8 cellular contexts compared by ENCODE assay signal in the genomic region with DNA sequence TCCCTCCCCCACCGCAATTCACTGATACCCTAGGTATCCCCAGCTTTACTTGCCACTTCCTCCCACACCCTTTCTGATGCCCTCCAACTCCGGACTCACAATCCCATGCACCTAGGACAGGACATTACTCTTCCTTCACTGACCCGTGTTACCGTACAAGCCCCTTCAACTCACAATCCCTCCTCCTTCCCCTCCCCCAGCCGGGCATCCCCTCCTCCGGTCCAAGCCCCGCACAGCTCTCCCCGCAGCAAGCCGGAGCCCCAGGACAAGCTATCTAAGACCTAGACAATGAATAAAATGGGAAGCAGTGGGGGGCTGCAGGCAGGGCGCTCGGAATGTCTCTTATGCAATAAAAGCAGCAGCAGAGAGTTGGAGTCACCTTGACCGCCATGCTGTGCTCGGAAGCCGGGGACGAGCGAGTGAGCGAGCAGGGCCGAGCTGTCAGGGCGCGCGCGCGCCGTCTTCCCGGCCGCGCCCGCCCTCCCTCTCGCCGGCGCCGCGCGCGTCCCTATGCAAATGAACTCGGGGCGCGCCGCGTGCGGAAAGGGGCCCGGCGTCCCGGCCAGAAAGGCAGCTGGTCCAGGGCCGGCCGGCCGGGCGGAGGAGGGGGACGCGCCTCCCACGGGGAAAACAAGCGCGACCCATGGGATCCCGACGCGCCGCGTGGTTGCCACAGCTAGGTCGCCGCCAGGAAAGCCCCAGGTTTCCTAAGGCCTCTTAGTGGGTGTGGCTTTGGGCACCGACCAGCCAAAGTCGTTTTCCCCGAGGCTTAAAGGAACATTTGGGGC. TPM values are rescaled to one million over a fixed set of nuclear protein-coding genes. Genes with fewer than 3 reads are reported as not detected.
DNase-seq lines count a peak whose midpoint lies in the region; ATAC-seq and TF ChIP-seq lines count a peak whose summit lies in the region.

A gene with protein sequence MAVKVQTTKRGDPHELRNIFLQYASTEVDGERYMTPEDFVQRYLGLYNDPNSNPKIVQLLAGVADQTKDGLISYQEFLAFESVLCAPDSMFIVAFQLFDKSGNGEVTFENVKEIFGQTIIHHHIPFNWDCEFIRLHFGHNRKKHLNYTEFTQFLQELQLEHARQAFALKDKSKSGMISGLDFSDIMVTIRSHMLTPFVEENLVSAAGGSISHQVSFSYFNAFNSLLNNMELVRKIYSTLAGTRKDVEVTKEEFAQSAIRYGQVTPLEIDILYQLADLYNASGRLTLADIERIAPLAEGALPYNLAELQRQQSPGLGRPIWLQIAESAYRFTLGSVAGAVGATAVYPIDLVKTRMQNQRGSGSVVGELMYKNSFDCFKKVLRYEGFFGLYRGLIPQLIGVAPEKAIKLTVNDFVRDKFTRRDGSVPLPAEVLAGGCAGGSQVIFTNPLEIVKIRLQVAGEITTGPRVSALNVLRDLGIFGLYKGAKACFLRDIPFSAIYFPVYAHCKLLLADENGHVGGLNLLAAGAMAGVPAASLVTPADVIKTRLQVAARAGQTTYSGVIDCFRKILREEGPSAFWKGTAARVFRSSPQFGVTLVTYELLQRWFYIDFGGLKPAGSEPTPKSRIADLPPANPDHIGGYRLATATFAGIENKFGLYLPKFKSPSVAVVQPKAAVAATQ (minus strand): TSS at position 421 of the 788 bp plus-strand sequence. CDS start 30 bp downstream, at position 391.

- no peaks in the 10 kb centered on the region for H3K9me3 ChIP-seq in adrenal gland (replicated peaks in 1 of 3)

- peaks cover 12% of the 10 kb centered on the region for H3K36me3 Mint-ChIP-seq in type B pancreatic cell

- peak within 1 kb of the TSS; percentile 50 to 82 (median 79) for H3K27ac ChIP-seq in adrenal gland

- DNase-seq in NCI-H1105 treated with DMSO at 0.1 percent for 48 hours (lab: John Stamatoyannopoulos, UW) (peak; percentile 74), adrenal gland (peak; percentile 78 to 87 (median 82)), left cardiac atrium (peak; percentile 88), posterior vena cava (ENCODE audit: low spot score) (peak; percentile 94), type B pancreatic cell (ENCODE audit: extremely low spot score, unreplicated experiment) (peak; percentile 84)

- H3K27ac Mint-ChIP-seq in type B pancreatic cell: peak within 1 kb of the TSS; percentile 89

- H3K27me3 Mint-ChIP-seq in type B pancreatic cell: no peaks in the 10 kb centered on the region

- no peaks in the 10 kb centered on the region for H3K9me3 Mint-ChIP-seq in type B pancreatic cell

- peak in 1 of 2 donors; percentile 75 for TF ChIP-seq POLR2A in adrenal gland (IDR thresholded peaks at IDR 0.05)

- no peak for TF ChIP-seq CTCF in GM12875 (IDR thresholded peaks at IDR 0.05; ENCODE audit: borderline replicate concordance, insufficient read depth, low read depth, low read length)
- no peak for TF ChIP-seq CTCF in adrenal gland (IDR thresholded peaks at IDR 0.05)
- no peak for TF ChIP-seq CTCF in type B pancreatic cell (conservative IDR thresholded peaks at IDR 0.05)

- intact Hi-C loops in T-helper 1 cell treated with Interleukin-12 subunit alpha and Interleukin-12 subunit beta and Interleukin-4 antibody, amounts not matched to agents 30 ng/mL and 1 ng/mL, for 36 hours (cut with micrococcal nuclease): loop anchor here (1.0 to 10.0 kb wide), 7 partner anchors 28 to 662 kb away; a partner anchor contains a TSS
- intact Hi-C loops in adrenal gland (cut with DNase I): no loop called here
- intact Hi-C loops in left cardiac atrium (cut with DNase I): no loop called here
- intact Hi-C loops in posterior vena cava (cut with DNase I): no loop called here

- ATAC-seq in HG02642 (IDR thresholded peaks at IDR 0.05; ENCODE audit: poor library complexity, unreplicated experiment) (peak; percentile 96), left cardiac atrium (peak; percentile 99)

- 0 to 1% (median 1%) methylated on average over 15 to 63 of the region's 63 CpGs for WGBS in adrenal gland, 4 donors

- H3K4me3 ChIP-seq in GM12875 (ENCODE audit: low read depth, low read length) (peak within 1 kb of the TSS; percentile 87), adrenal gland (peak within 1 kb of the TSS in 3 of 4 donors; percentile 63 to 100 (median 93))

- H3K27me3 ChIP-seq in adrenal gland: no peaks in the 10 kb centered on the region

- H3K4me3 Mint-ChIP-seq in type B pancreatic cell: peak within 1 kb of the TSS; percentile 97

- peaks cover 24% of the 10 kb centered on the region for H3K4me1 Mint-ChIP-seq in type B pancreatic cell (ENCODE audit: unreplicated experiment)

- peaks cover 8 to 16% of the 10 kb centered on the region in 2 donors for H3K4me1 ChIP-seq in adrenal gland (replicated peaks in 1 of 2)

- H3K36me3 ChIP-seq in adrenal gland (replicated peaks in 1 of 2): no peaks in the 10 kb centered on the region

RNA-seq across cellular contexts. Expression of the gene that starts here (rescaled TPM):
- 33.9 TPM in 2 replicates for total RNA-seq in T-helper 1 cell treated with Interleukin-12 subunit alpha and Interleukin-12 subunit beta and Interleukin-4 antibody, amounts not matched to agents 30 ng/mL and 1 ng/mL, for 36 hours
- total RNA-seq in adrenal gland (10 to 100 TPM in 7 of 8 donors, 1 to 10 TPM in 1; 9.2 to 26.0 (median 19.5) TPM), left cardiac atrium (100 to 1,000 TPM in 1 of 2 donors, 10 to 100 TPM in 1; 65.6 to 101 TPM), posterior vena cava (10 to 100 TPM; 34.7 to 35.4 TPM), type B pancreatic cell (ENCODE audit: low replicate concordance) (14.1 and 17.7 TPM in 2 replicates)
- 10 to 100 TPM; 20.9 to 22.2 (median 22.0) TPM for polyA plus RNA-seq in adrenal gland

Comparison
In these comparisons a context has a peak if more than half of its experiments do, and no peak if none do; other contexts are left out.
1. Peak in every context shown above with its lines: DNase-seq, ATAC-seq, H3K4me3 ChIP-seq and H3K27ac ChIP-seq.